29 cellular contexts compared by ENCODE assay signal in the genomic region with DNA sequence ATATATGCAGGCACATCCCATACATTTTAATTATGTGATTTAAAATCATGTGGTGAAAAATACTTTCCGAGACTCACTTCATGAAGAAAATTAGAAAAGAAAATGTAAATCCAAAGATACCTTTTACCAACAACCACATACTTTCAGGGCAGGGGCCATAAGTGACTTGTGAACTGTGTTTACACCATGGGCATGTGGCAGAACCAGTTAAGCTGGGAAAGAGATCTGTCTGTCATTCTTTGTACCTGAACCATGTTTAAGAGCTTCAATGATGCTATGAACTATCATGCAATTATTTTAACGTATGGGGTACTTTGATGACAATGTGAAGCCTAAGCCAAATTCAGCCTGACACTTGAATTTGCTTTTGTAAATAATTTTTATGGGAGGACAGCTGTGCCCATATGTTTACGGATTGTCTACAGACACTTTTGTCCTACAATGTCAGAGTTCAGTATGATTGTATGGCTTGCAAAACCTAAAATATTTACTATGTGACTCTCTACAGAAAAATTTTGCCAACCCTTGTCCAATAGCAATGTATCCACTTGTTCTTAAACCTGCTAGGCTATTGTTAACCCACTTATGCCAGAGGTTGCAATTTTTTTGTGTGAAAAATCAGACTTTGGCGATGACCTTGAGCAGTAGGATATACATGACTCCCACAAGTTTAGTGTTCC.
"Had no signal": no experiment of that assay in that cellular context is flagged by ENCODE, and none has a peak within 500 bp of the region (broad histone marks: within the 10 kb centered on the region; RNA-seq: fewer than 3 reads in every experiment).

No MANE protein-coding gene starts in this region.

- H3K4me1 ChIP-seq: ascending aorta, stomach had no signal

- H3K79me2 ChIP-seq: hepatocyte had no signal

- H2AFZ ChIP-seq: hepatocyte had no signal

- H3K4me3 ChIP-seq: adrenal gland, ascending aorta, gastroesophageal sphincter, hepatocyte, left ventricle myocardium inferior, lung, mucosa of descending colon, right atrium auricular region, smooth muscle cell, stomach, tibial artery had no signal

- H3K36me3 ChIP-seq: adrenal gland, ascending aorta, brain microvascular endothelial cell, gastroesophageal sphincter, left ventricle myocardium inferior, right atrium auricular region, stomach, tibial artery had no signal

- DNase-seq: activated B cell treated with CpG ODN at 0.5 μM for 24 hours; activated CD4-positive, alpha-beta T cell treated with anti-CD3 and anti-CD28 coated beads for 36 hours; activated CD4-positive, alpha-beta T cell treated with anti-CD3 and anti-CD28 coated beads, Interleukin-2, amount 50 U/mL, for 4 hours; activated CD8-positive, alpha-beta memory T cell treated with anti-CD3 and anti-CD28 coated beads for 24 hours; activated effector memory CD4-positive, alpha-beta T cell treated with anti-CD3 and anti-CD28 coated beads, Interleukin-2, amount 50 U/mL, for 16 hours; activated naive CD4-positive, alpha-beta T cell treated with anti-CD3 and anti-CD28 coated beads for 36 hours; activated naive CD8-positive, alpha-beta T cell treated with anti-CD3 and anti-CD28 coated beads for 36 hours; adrenal gland; brain microvascular endothelial cell; caudate nucleus; cortex of kidney; effector memory CD8-positive, alpha-beta T cell; islet precursor cell; left ventricle myocardium inferior; mesendoderm; mucosa of descending colon; stimulated activated CD4-positive, alpha-beta T cell treated with anti-CD3 and anti-CD28 coated beads, Interleukin-1b, Interleukin-23, amount 100 ng/mL, for 48 hours; stimulated activated CD4-positive, alpha-beta T cell treated with anti-CD3 and anti-CD28 coated beads, Interleukin-4, amount 100 ng/mL, for 4 hours; stimulated activated CD8-positive, alpha-beta memory T cell treated with anti-CD3 and anti-CD28 coated beads, Interleukin-4, amount 100 ng/mL, for 48 hours; stomach; tibial artery had no signal

- ATAC-seq: activated CD4-positive, alpha-beta T cell treated with anti-CD3 and anti-CD28 coated beads for 36 hours; effector memory CD8-positive, alpha-beta T cell; gastroesophageal sphincter; mucosa of descending colon; natural killer cell treated with Interleukin-12 subunit alpha and Interleukin-12 subunit beta and Interleukin-15 and Interleukin-18, amount 100 ng/mL, for 72 hours; stimulated activated memory B cell treated with anti-CD40 and anti-IgM and Interleukin-4, amounts not matched to agents 10 μg/mL and 1 μg/mL and 100 μg/mL, for 72 hours had no signal

- H3K4me2 ChIP-seq: hepatocyte, smooth muscle cell had no signal

- H3K27me3 ChIP-seq: adrenal gland, ascending aorta, brain microvascular endothelial cell, gastroesophageal sphincter, hepatocyte, right atrium auricular region, stomach, tibial artery had no signal

- H3K9me3 ChIP-seq: adrenal gland, ascending aorta, gastroesophageal sphincter, mucosa of descending colon had no signal

- H3K27ac ChIP-seq: adrenal gland, ascending aorta, brain microvascular endothelial cell, gastroesophageal sphincter, hepatocyte, left ventricle myocardium inferior, right atrium auricular region, stomach, tibial artery had no signal
